27 cellular contexts compared by ENCODE assay signal in genomic region chr3:24837601-24838000, GRCh38.
A peak's percentile ranks its signal among the peaks of the same experiment; 100 is the strongest.
DNase-seq lines count a peak whose midpoint lies in the region; ATAC-seq and TF ChIP-seq lines count a peak whose summit lies in the region.
"Had no signal": no experiment of that assay in that cellular context is flagged by ENCODE, and none has a peak within 500 bp of the region (broad histone marks: within the 10 kb centered on the region; RNA-seq: fewer than 3 reads in every experiment).

No MANE protein-coding gene starts in this region.

- H3K4me3 Mint-ChIP-seq in CD4-positive, alpha-beta T cell, result no peak overlapping the region
- H3K4me3 Mint-ChIP-seq: CD8-positive, alpha-beta T cell; HFFc6 had no signal

- peaks cover 4% of the 10 kb centered on the region for H3K9me3 Mint-ChIP-seq in CD4-positive, alpha-beta T cell

- ATAC-seq in GM19463 (IDR thresholded peaks at IDR 0.05; ENCODE audit: unreplicated experiment) (peak; percentile 56), HG03442 (IDR thresholded peaks at IDR 0.05; ENCODE audit: unreplicated experiment) (no peak)
- no peak for ATAC-seq in CD4-positive, alpha-beta T cell (ENCODE audit: poor library complexity)
- ATAC-seq: CD8-positive, alpha-beta T cell; PC-3; Right ventricle myocardium inferior; SK-N-SH treated with all-trans-retinoic acid at 6 μM for 48 hours had no signal

- no peaks in the 10 kb centered on the region for H3K27me3 ChIP-seq in colonic mucosa
- H3K27me3 ChIP-seq in CD4-positive, alpha-beta T cell (ENCODE audit: control insufficient read depth, insufficient read depth, low read length), result no peaks in the 10 kb centered on the region
- H3K27me3 ChIP-seq: BLaER1 had no signal

- no peak overlapping the region for H3K9ac ChIP-seq in colonic mucosa (ENCODE audit: low read depth in 2 of 2, low read length in 2 of 2)
- H3K9ac ChIP-seq: BLaER1 had no signal

- POLR2A ChIA-PET in CD4-positive, alpha-beta T cell (lab: Charles Lee), result no interaction called here

- H3K4me1 Mint-ChIP-seq in CD4-positive, alpha-beta T cell (ENCODE audit: low read depth), result no peaks in the 10 kb centered on the region

- intact Hi-C loops in colonic mucosa (cut with DNase I), result no loop called here
- intact Hi-C loops in CD4-positive, alpha-beta T cell (cut with DNase I, micrococcal nuclease), result no loop called here

- no peak for TF ChIP-seq CTCF in 22Rv1 (IDR thresholded peaks at IDR 0.05)
- no peak for TF ChIP-seq CTCF in colonic mucosa (IDR thresholded peaks at IDR 0.05)
- no peak for TF ChIP-seq CTCF in CD4-positive, alpha-beta T cell (IDR thresholded peaks at IDR 0.05)

- no peak overlapping the region for H3K27ac Mint-ChIP-seq in CD4-positive, alpha-beta T cell
- H3K27ac Mint-ChIP-seq: CD8-positive, alpha-beta T cell; HFFc6 had no signal

- no peak overlapping the region for H3K4me3 ChIP-seq in colonic mucosa
- H3K4me3 ChIP-seq: BLaER1, HAP-1, SJCRH30 had no signal

- H3K27me3 Mint-ChIP-seq in CD4-positive, alpha-beta T cell, result no peaks in the 10 kb centered on the region

- DNase-seq in RKO (ENCODE audit: low spot score) (peak; percentile 2), iris pigment epithelial cell (ENCODE audit: low read depth) (peak; percentile 9), colonic mucosa (no peak), 8988T (no peak)
- no peak for DNase-seq in CD4-positive, alpha-beta T cell
- DNase-seq: Caco-2; CD8-positive, alpha-beta T cell; DMS79 treated with DMSO at 0.1 percent for 48 hours; GOT3; HFFc6; KBM-7; MV-4-11; NCI-H1105; NCI-H1436 treated with DMSO at 0.1 percent for 48 hours; NCI-H2029; NCI-H446; NCI-H524 treated with DMSO at 0.1 percent for 48 hours; NCI-H774; PC-3; SJCRH30 had no signal

- H3K36me3 ChIP-seq in colonic mucosa, result no peaks in the 10 kb centered on the region
- H3K36me3 ChIP-seq: BLaER1, HAP-1, SJCRH30 had no signal

- H3K9me3 ChIP-seq in colonic mucosa, result no peaks in the 10 kb centered on the region
- H3K9me3 ChIP-seq in CD4-positive, alpha-beta T cell (ENCODE audit: control insufficient read depth, low read length), result no peaks in the 10 kb centered on the region
- H3K9me3 ChIP-seq: BLaER1, Caco-2, HAP-1, SJCRH30 had no signal

- CTCF ChIA-PET in CD4-positive, alpha-beta T cell (lab: Charles Lee), result no interaction called here

- H3K36me3 Mint-ChIP-seq in CD4-positive, alpha-beta T cell (ENCODE audit: low read depth), result no peaks in the 10 kb centered on the region
- H3K36me3 Mint-ChIP-seq: CD8-positive, alpha-beta T cell had no signal

- no peaks in the 10 kb centered on the region for H3K4me1 ChIP-seq in colonic mucosa
- H3K4me1 ChIP-seq: BLaER1, Caco-2, HAP-1, SJCRH30 had no signal

- peak overlapping the region; percentile 58 for H3K27ac ChIP-seq in 22Rv1
- no peak overlapping the region for H3K27ac ChIP-seq in colonic mucosa
- no peak overlapping the region for H3K27ac ChIP-seq in CD4-positive, alpha-beta T cell (ENCODE audit: low read depth, low read length)
- H3K27ac ChIP-seq: BLaER1, SJCRH30 had no signal

Comparison
In these comparisons a context has a peak if more than half of its experiments do, and no peak if none do; other contexts are left out.
1. DNase-seq: peak in RKO (single experiment) and iris pigment epithelial cell (single experiment); none in colonic mucosa (single experiment), CD4-positive, alpha-beta T cell (0 of 10) and 8988T (single experiment).